29 cellular contexts compared by ENCODE assay signal in the genomic region with DNA sequence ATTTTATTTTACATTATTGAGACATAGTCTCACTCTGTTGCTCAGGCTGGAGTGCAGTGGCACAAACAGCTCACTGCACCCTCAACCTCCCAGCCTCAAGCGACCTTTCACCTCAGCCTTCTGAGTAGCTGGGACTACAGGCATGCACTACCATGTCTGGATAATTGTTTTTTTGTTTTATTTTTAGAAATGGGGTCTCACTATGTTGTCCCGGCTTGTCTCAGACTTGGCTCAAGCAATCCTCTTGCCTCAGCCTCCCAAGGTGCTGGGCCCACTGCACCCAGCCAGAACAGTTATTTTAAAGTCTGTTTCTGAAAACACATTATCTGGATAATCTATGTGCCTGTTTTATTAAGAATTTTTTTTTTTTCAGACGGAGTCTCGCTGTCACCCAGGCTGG.
"Had no signal": no experiment of that assay in that cellular context is flagged by ENCODE, and none has a peak within 500 bp of the region (broad histone marks: within the 10 kb centered on the region; RNA-seq: fewer than 3 reads in every experiment).

No MANE protein-coding gene starts in this region.

- H3K27me3 Mint-ChIP-seq: stimulated activated memory B cell treated with anti-CD40 and anti-IgM and Interleukin-4, amounts not matched to agents 10 μg/mL and 1 μg/mL and 100 μg/mL, for 72 hours; stimulated activated naive B cell treated with anti-CD40 and anti-IgM and Interleukin-4, amounts not matched to agents 10 μg/mL and 1 μg/mL and 100 μg/mL, for 72 hours; stimulated activated naive CD8-positive, alpha-beta T cell treated with anti-CD3 and anti-CD28 coated beads, Interleukin-15, amount 100 ng/mL, for 72 hours; stimulated activated naive CD8-positive, alpha-beta T cell treated with anti-CD3 and anti-CD28 coated beads, Interleukin-15, Interleukin-2, amounts not matched to agents 100 ng/mL and 50 ng/mL, for 24 hours; type B pancreatic cell had no signal

- DNase-seq: stimulated activated CD4-positive, alpha-beta T cell treated with anti-CD3 and anti-CD28 coated beads, Interleukin-2, amount 100 ng/mL, for 48 hours; stimulated activated CD4-positive, alpha-beta T cell treated with anti-CD3 and anti-CD28 coated beads, Interleukin-4, amount 100 ng/mL, for 1 hour; stimulated activated CD4-positive, alpha-beta T cell treated with anti-CD3 and anti-CD28 coated beads, Interleukin-4, amount 100 ng/mL, for 24 hours; stimulated activated CD4-positive, alpha-beta T cell treated with anti-CD3 and anti-CD28 coated beads, Interleukin-4, amount 100 ng/mL, for 4 hours; stimulated activated CD8-positive, alpha-beta memory T cell treated with anti-CD3 and anti-CD28 coated beads, Interleukin-4, amount 100 ng/mL, for 48 hours; stimulated activated naive B cell treated with anti-CD40 and anti-IgM and Interleukin-4, amounts not matched to agents 10 μg/mL and 1 μg/mL and 100 μg/mL, for 72 hours; stimulated activated naive CD4-positive, alpha-beta T cell; stimulated activated naive CD4-positive, alpha-beta T cell treated with Interleukin-2 at 50 U/mL for 16 hours; stimulated activated naive CD8-positive, alpha-beta T cell treated with anti-CD3 and anti-CD28 coated beads, Interleukin-15, amount 100 ng/mL, for 72 hours; stimulated activated naive CD8-positive, alpha-beta T cell treated with anti-CD3 and anti-CD28 coated beads, Interleukin-15, Interleukin-2, amounts not matched to agents 100 U/mL and 50 U/mL, for 24 hours; stomach; substantia nigra; testis; thyroid gland; tibial artery; transverse colon; trophoblast cell; upper lobe of left lung; upper lobe of right lung; uterus had no signal

- H3K36me3 ChIP-seq: uterus had no signal

- FAIRE-seq: urothelium cell line had no signal

- H3K4me3 ChIP-seq: stomach, suprapubic skin, testis, thoracic aorta, thyroid gland, tibial artery, tibial nerve, transverse colon, upper lobe of left lung, upper lobe of right lung, uterus, vagina had no signal

- ATAC-seq: stimulated activated effector memory CD8-positive, alpha-beta T cell treated with anti-CD3 and anti-CD28 coated beads, Interleukin-12 subunit alpha, Interleukin-12 subunit beta, amount 100 ng/mL, for 72 hours; stimulated activated memory B cell treated with anti-CD40 and anti-IgM and Interleukin-4, amounts not matched to agents 10 μg/mL and 1 μg/mL and 100 μg/mL, for 72 hours; stimulated activated naive B cell treated with anti-CD40 and anti-IgM and Interleukin-4, amounts not matched to agents 10 μg/mL and 1 μg/mL and 100 μg/mL, for 72 hours; stimulated activated naive CD8-positive, alpha-beta T cell treated with anti-CD3 and anti-CD28 coated beads, Interleukin-15, amount 100 ng/mL, for 72 hours; stimulated activated naive CD8-positive, alpha-beta T cell treated with anti-CD3 and anti-CD28 coated beads, Interleukin-15, Interleukin-2, amounts not matched to agents 100 U/mL and 50 U/mL, for 24 hours; upper lobe of right lung had no signal

- H3K27ac ChIP-seq: stomach, suprapubic skin, testis, thoracic aorta, thyroid gland, tibial artery, tibial nerve, transverse colon, upper lobe of left lung, upper lobe of right lung, uterus, vagina had no signal

- H3K4me1 Mint-ChIP-seq: stimulated activated effector memory CD8-positive, alpha-beta T cell treated with anti-CD3 and anti-CD28 coated beads, Interleukin-12 subunit alpha, Interleukin-12 subunit beta, amount 100 ng/mL, for 72 hours; stimulated activated memory B cell treated with anti-CD40 and anti-IgM and Interleukin-4, amounts not matched to agents 10 μg/mL and 1 μg/mL and 100 μg/mL, for 72 hours; stimulated activated naive CD8-positive, alpha-beta T cell treated with anti-CD3 and anti-CD28 coated beads, Interleukin-15, amount 100 ng/mL, for 72 hours had no signal

- H3K27me3 ChIP-seq: stomach, suprapubic skin, testis, thyroid gland, tibial artery, tibial nerve, transverse colon, upper lobe of left lung, upper lobe of right lung, uterus, vagina had no signal

- H3K9me3 ChIP-seq: testis, thoracic aorta, thyroid gland, transverse colon, upper lobe of left lung, upper lobe of right lung, uterus, vagina had no signal

- H3K4me1 ChIP-seq: suprapubic skin, testis, thyroid gland, tibial artery, tibial nerve, transverse colon, upper lobe of left lung, upper lobe of right lung, uterus, vagina had no signal

- H3K4me3 Mint-ChIP-seq: stimulated activated effector memory CD8-positive, alpha-beta T cell treated with anti-CD3 and anti-CD28 coated beads, Interleukin-12 subunit alpha, Interleukin-12 subunit beta, amount 100 ng/mL, for 72 hours; stimulated activated memory B cell treated with anti-CD40 and anti-IgM and Interleukin-4, amounts not matched to agents 10 μg/mL and 1 μg/mL and 100 μg/mL, for 72 hours; stimulated activated naive B cell treated with anti-CD40 and anti-IgM and Interleukin-4, amounts not matched to agents 10 μg/mL and 1 μg/mL and 100 μg/mL, for 72 hours; stimulated activated naive CD8-positive, alpha-beta T cell treated with anti-CD3 and anti-CD28 coated beads, Interleukin-15, amount 100 ng/mL, for 72 hours; stimulated activated naive CD8-positive, alpha-beta T cell treated with anti-CD3 and anti-CD28 coated beads, Interleukin-15, Interleukin-2, amounts not matched to agents 100 ng/mL and 50 ng/mL, for 24 hours; type B pancreatic cell had no signal

- H3K27ac Mint-ChIP-seq: stimulated activated effector memory CD8-positive, alpha-beta T cell treated with anti-CD3 and anti-CD28 coated beads, Interleukin-12 subunit alpha, Interleukin-12 subunit beta, amount 100 ng/mL, for 72 hours; stimulated activated memory B cell treated with anti-CD40 and anti-IgM and Interleukin-4, amounts not matched to agents 10 μg/mL and 1 μg/mL and 100 μg/mL, for 72 hours; type B pancreatic cell had no signal
